22 cellular contexts compared by ENCODE assay signal in the genomic region with DNA sequence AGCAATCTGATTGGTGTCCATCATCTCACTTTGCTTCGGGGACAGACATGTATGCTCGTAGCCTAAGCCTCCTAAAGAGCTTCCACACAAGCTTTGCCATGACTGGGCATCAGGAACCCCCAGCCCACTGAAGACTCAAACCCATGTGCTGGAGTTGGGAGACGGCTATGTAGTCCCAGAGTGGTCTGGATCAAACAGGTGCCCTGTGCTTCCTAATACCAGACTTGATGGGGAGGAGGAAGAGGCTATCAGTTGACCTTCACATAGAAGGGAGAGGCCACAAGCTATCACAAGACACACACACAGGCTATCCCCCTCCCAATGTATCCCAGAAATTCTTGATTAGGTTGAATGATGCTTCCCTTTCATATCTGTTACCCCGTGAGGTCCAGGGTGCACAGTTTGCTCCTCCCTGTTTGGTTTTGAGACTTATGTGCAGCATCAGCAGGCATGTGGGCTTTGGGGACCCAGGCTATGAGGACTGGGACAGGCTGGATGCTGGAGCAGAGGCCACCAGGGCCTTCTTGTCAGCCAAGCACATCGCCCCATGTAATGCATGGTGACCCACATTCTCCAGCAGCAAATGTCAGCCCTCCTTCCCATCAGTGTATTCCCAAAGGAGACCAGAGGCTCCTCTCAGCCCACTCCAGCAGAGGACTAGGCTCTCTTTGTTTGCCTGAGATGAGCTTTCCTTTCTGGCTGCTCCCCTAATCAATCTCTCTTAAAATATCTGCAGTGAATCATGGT.
"Had no signal": no experiment of that assay in that cellular context is flagged by ENCODE, and none has a peak within 500 bp of the region (broad histone marks: within the 10 kb centered on the region; RNA-seq: fewer than 3 reads in every experiment).

No MANE protein-coding gene starts in this region.

- H3K27ac Mint-ChIP-seq: activated naive CD4-positive, alpha-beta T cell treated with anti-CD3 and anti-CD28 coated beads, Interleukin-2, amount 50 U/mL, for 24 hours; activated T-cell treated with anti-CD3 and anti-CD28 coated beads, Interleukin-2, amount 50 U/mL, for 24 hours; activated T-helper 2 cell treated with anti-CD3 and anti-CD28 coated beads, Interferon-gamma antibody, Interleukin-2, Interleukin-4, amounts not matched to agents 10 μg/mL and 5 μg/mL and 100 μg/mL, durations not matched to agents 14 hours and 24 hours and 36 hours; immature natural killer cell; naive thymus-derived CD4-positive, alpha-beta T cell; T-helper 1 cell treated with Interleukin-12 subunit alpha and Interleukin-12 subunit beta and Interleukin-4 antibody, amounts not matched to agents 30 μg/mL and 1 μg/mL, for 36 hours had no signal

- H3K4me1 ChIP-seq: breast epithelium, esophagus squamous epithelium, parathyroid adenoma, vagina had no signal

- H3K27ac ChIP-seq: ascending aorta, breast epithelium, esophagus squamous epithelium, parathyroid adenoma, vagina, VCaP had no signal

- H3K4me3 ChIP-seq: ascending aorta, breast epithelium, esophagus squamous epithelium, tibial nerve, vagina had no signal

- ATAC-seq: naive thymus-derived CD4-positive, alpha-beta T cell had no signal

- H3K36me3 ChIP-seq: ascending aorta, breast epithelium, esophagus squamous epithelium, vagina had no signal

- H3K4me3 Mint-ChIP-seq: activated naive CD4-positive, alpha-beta T cell treated with anti-CD3 and anti-CD28 coated beads, Interleukin-2, amount 50 U/mL, for 24 hours; activated T-cell treated with anti-CD3 and anti-CD28 coated beads, Interleukin-2, amount 50 U/mL, for 24 hours; immature natural killer cell; naive thymus-derived CD4-positive, alpha-beta T cell; T-helper 1 cell treated with Interleukin-12 subunit alpha and Interleukin-12 subunit beta and Interleukin-4 antibody, amounts not matched to agents 30 μg/mL and 1 μg/mL, for 36 hours had no signal

- DNase-seq: activated CD4-positive, alpha-beta T cell treated with anti-CD3 and anti-CD28 coated beads, Interleukin-2, amount 50 U/mL, for 4 hours; activated CD4-positive, CD25-positive, alpha-beta regulatory T cell treated with anti-CD3 and anti-CD28 coated beads, Interleukin-2, amount 50 U/mL, for 72 hours; activated T-cell treated with anti-CD3 and anti-CD28 coated beads, Interleukin-2, amount 50 U/mL, for 24 hours; cerebellar nuclear complex; effector CD8-positive, alpha-beta T cell; esophagus squamous epithelium; immature natural killer cell; mesenchymal stem cell; naive thymus-derived CD4-positive, alpha-beta T cell; stimulated activated CD4-positive, alpha-beta T cell treated with anti-CD3 and anti-CD28 coated beads, Interleukin-12 subunit alpha, Interleukin-12 subunit beta, amount 100 ng/mL, for 4 hours; stimulated activated CD4-positive, alpha-beta T cell treated with anti-CD3 and anti-CD28 coated beads, Interleukin-1b, Interleukin-23, amount 100 ng/mL, for 48 hours; stimulated activated naive CD4-positive, alpha-beta T cell treated with Interleukin-2 at 50 U/mL for 16 hours; substantia nigra had no signal

- H3K9me3 Mint-ChIP-seq: activated naive CD4-positive, alpha-beta T cell treated with anti-CD3 and anti-CD28 coated beads, Interleukin-2, amount 50 U/mL, for 24 hours; activated T-cell treated with anti-CD3 and anti-CD28 coated beads, Interleukin-2, amount 50 U/mL, for 24 hours; activated T-helper 2 cell treated with anti-CD3 and anti-CD28 coated beads, Interferon-gamma antibody, Interleukin-2, Interleukin-4, amounts not matched to agents 10 μg/mL and 5 μg/mL and 100 μg/mL, durations not matched to agents 14 hours and 24 hours and 36 hours; immature natural killer cell; naive thymus-derived CD4-positive, alpha-beta T cell; T-helper 1 cell treated with Interleukin-12 subunit alpha and Interleukin-12 subunit beta and Interleukin-4 antibody, amounts not matched to agents 30 μg/mL and 1 μg/mL, for 36 hours had no signal

- H3K9me3 ChIP-seq: ascending aorta, breast epithelium, esophagus squamous epithelium, tibial nerve, vagina had no signal

- H3K27me3 ChIP-seq: ascending aorta, breast epithelium, tibial nerve, vagina had no signal

- H3K36me3 Mint-ChIP-seq: activated naive CD4-positive, alpha-beta T cell treated with anti-CD3 and anti-CD28 coated beads, Interleukin-2, amount 50 U/mL, for 24 hours; immature natural killer cell; naive thymus-derived CD4-positive, alpha-beta T cell had no signal

- H3K4me1 Mint-ChIP-seq: activated naive CD4-positive, alpha-beta T cell treated with anti-CD3 and anti-CD28 coated beads, Interleukin-2, amount 50 U/mL, for 24 hours; immature natural killer cell; naive thymus-derived CD4-positive, alpha-beta T cell had no signal
